ENCODE assay signal across 25 cellular contexts in genomic region chr5:61816146-61816545, GRCh38.
A peak's percentile ranks its signal among the peaks of the same experiment; 100 is the strongest.
DNase-seq lines count a peak whose midpoint lies in the region; ATAC-seq and TF ChIP-seq lines count a peak whose summit lies in the region.
"Had no signal": no experiment of that assay in that cellular context is flagged by ENCODE, and none has a peak within 500 bp of the region (broad histone marks: within the 10 kb centered on the region; RNA-seq: fewer than 3 reads in every experiment).

No MANE protein-coding gene starts in this region.

- no peak overlapping the region for H2BK120ac ChIP-seq in neuronal stem cell (ENCODE audit: low read depth, low read length)

- no peak overlapping the region for H3K4me3 Mint-ChIP-seq in activated T-cell treated with anti-CD3 and anti-CD28 coated beads, Interleukin-2, amount 50 U/mL, for 72 hours
- H3K4me3 Mint-ChIP-seq: B cell; CD4-positive, alpha-beta memory T cell; CD4-positive, CD25-positive, alpha-beta regulatory T cell; CD8-positive, alpha-beta memory T cell had no signal

- no peak overlapping the region for H3K4me3 ChIP-seq in H7 (ENCODE audit: insufficient read depth, low read depth, low read length)
- H3K4me3 ChIP-seq in esophagus muscularis mucosa = no peak overlapping the region
- H3K4me3 ChIP-seq in neural cell (ENCODE audit: low read length) = no peak overlapping the region
- no peak overlapping the region for H3K4me3 ChIP-seq in neuronal stem cell (ENCODE audit: low read length in 2 of 2)
- H3K4me3 ChIP-seq: A549; BLaER1 treated with 17β-estradiol and CSF1 and Interleukin-3, amounts not matched to agents 10 nM and 100 nM; GM12878 had no signal

- no peak overlapping the region for H3K4me2 ChIP-seq in neural cell (ENCODE audit: low read length)
- no peak overlapping the region for H3K4me2 ChIP-seq in neuronal stem cell (ENCODE audit: insufficient read depth, low read length, poor library complexity, severe bottlenecking)
- H3K4me2 ChIP-seq: A549; BLaER1 treated with 17β-estradiol and CSF1 and Interleukin-3, amounts not matched to agents 10 nM and 100 nM had no signal

- H2AK5ac ChIP-seq in neuronal stem cell (ENCODE audit: low read depth, low read length) = no peak overlapping the region

- H3K27ac ChIP-seq in esophagus muscularis mucosa (replicated peaks in 1 of 4) (no peak overlapping the region), neural cell (ENCODE audit: low read length) (peak overlapping the region; percentile 79), neuronal stem cell (replicated peaks; ENCODE audit: low read length) (no peak overlapping the region)
- H3K27ac ChIP-seq: A549; BLaER1 treated with 17β-estradiol and CSF1 and Interleukin-3, amounts not matched to agents 10 nM and 100 nM; C4-2B had no signal

- H3K14ac ChIP-seq in neuronal stem cell (ENCODE audit: low read length) = no peak overlapping the region

- H3F3A ChIP-seq in neural cell (ENCODE audit: insufficient read depth, low read length, poor library complexity, severe bottlenecking) = no peaks in the 10 kb centered on the region

- H3K36me3 ChIP-seq in H7 (replicated peaks; ENCODE audit: control insufficient read depth, insufficient read depth, low read length) (no peaks in the 10 kb centered on the region), esophagus muscularis mucosa (no peaks in the 10 kb centered on the region), neural cell (ENCODE audit: insufficient read depth, low read length) (no peaks in the 10 kb centered on the region), neuronal stem cell (replicated peaks in 1 of 2; ENCODE audit: control insufficient read depth in 2 of 2, insufficient read depth in 2 of 2, low read length in 2 of 2) (no peaks in the 10 kb centered on the region)
- H3K36me3 ChIP-seq: BLaER1 treated with 17β-estradiol and CSF1 and Interleukin-3, amounts not matched to agents 10 nM and 100 nM had no signal

- no peak for ATAC-seq in activated T-cell treated with anti-CD3 and anti-CD28 coated beads, Interleukin-2, amount 50 U/mL, for 72 hours (replicated peaks in 1 of 2)
- ATAC-seq: A549, GM12878 had no signal

- intact Hi-C loops in esophagus muscularis mucosa (cut with DNase I) = loop anchor here (10.0 kb wide), 1 partner anchor 141 kb away; no protein-coding TSS in a partner anchor

- H3K4ac ChIP-seq in neuronal stem cell (ENCODE audit: low read length) = no peak overlapping the region

- H3K4me1 ChIP-seq in esophagus muscularis mucosa (peaks cover 0 to 14% (median 6%) of the 10 kb centered on the region in 4 donors), neuronal stem cell (ENCODE audit: control insufficient read depth in 2 of 2, insufficient read depth in 1 of 2, low read depth in 1 of 2, low read length in 2 of 2) (peaks cover 4 to 19% of the 10 kb centered on the region in 2 donors)

- H2BK12ac ChIP-seq in neuronal stem cell (ENCODE audit: low read length) = no peak overlapping the region

- H4K91ac ChIP-seq in neuronal stem cell (ENCODE audit: low read depth, low read length, poor library complexity) = no peak overlapping the region

- no peaks in the 10 kb centered on the region for H3K9me2 ChIP-seq in neural cell (ENCODE audit: insufficient read depth, low read length)

- no peaks in the 10 kb centered on the region for H4K20me1 ChIP-seq in neural cell (ENCODE audit: insufficient read depth)
- H4K20me1 ChIP-seq: BLaER1 treated with 17β-estradiol and CSF1 and Interleukin-3, amounts not matched to agents 10 nM and 100 nM had no signal

- H3K36me3 Mint-ChIP-seq in activated T-cell treated with anti-CD3 and anti-CD28 coated beads, Interleukin-2, amount 50 U/mL, for 72 hours (ENCODE audit: insufficient read depth in 2 of 2) = no peaks in the 10 kb centered on the region
- H3K36me3 Mint-ChIP-seq: CD4-positive, alpha-beta memory T cell; CD4-positive, CD25-positive, alpha-beta regulatory T cell; CD8-positive, alpha-beta memory T cell had no signal

- H3K27me3 Mint-ChIP-seq in activated T-cell treated with anti-CD3 and anti-CD28 coated beads, Interleukin-2, amount 50 U/mL, for 72 hours (ENCODE audit: low read depth) = peaks cover 10% of the 10 kb centered on the region
- H3K27me3 Mint-ChIP-seq: CD4-positive, alpha-beta memory T cell had no signal

- H3K27me3 ChIP-seq in H7 (ENCODE audit: control insufficient read depth, insufficient read depth, low read length) = no peaks in the 10 kb centered on the region
- H3K27me3 ChIP-seq in esophagus muscularis mucosa = no peaks in the 10 kb centered on the region
- H3K27me3 ChIP-seq in neural cell (ENCODE audit: insufficient read depth, low read depth, low read length) = no peaks in the 10 kb centered on the region
- no peaks in the 10 kb centered on the region for H3K27me3 ChIP-seq in neuronal stem cell (ENCODE audit: control insufficient read depth in 3 of 3, insufficient read depth in 3 of 3, low read depth in 1 of 3, low read length in 3 of 3)
- H3K27me3 ChIP-seq: BLaER1 treated with 17β-estradiol and CSF1 and Interleukin-3, amounts not matched to agents 10 nM and 100 nM had no signal

- H2BK5ac ChIP-seq in neuronal stem cell (ENCODE audit: low read length) = no peak overlapping the region

- H3K27ac Mint-ChIP-seq in activated T-cell treated with anti-CD3 and anti-CD28 coated beads, Interleukin-2, amount 50 U/mL, for 72 hours = no peak overlapping the region
- H3K27ac Mint-ChIP-seq: B cell; CD4-positive, alpha-beta memory T cell; CD4-positive, CD25-positive, alpha-beta regulatory T cell; CD8-positive, alpha-beta memory T cell had no signal

- TF ChIP-seq CTCF in esophagus muscularis mucosa (IDR thresholded peaks at IDR 0.05) (no peak), neural cell (IDR thresholded peaks at IDR 0.05; ENCODE audit: poor library complexity, severe bottlenecking) (no peak)

- no peak overlapping the region for H3K9ac ChIP-seq in neural cell (ENCODE audit: low read length)
- no peak overlapping the region for H3K9ac ChIP-seq in neuronal stem cell (ENCODE audit: low read depth, low read length, poor library complexity)
- H3K9ac ChIP-seq: BLaER1 treated with 17β-estradiol and CSF1 and Interleukin-3, amounts not matched to agents 10 nM and 100 nM had no signal

- no peak overlapping the region for H3K18ac ChIP-seq in neuronal stem cell (ENCODE audit: low read length)

- TF ChIP-seq POLR2A in esophagus muscularis mucosa (IDR thresholded peaks at IDR 0.05; ENCODE audit: low read depth) = no peak

- H2AFZ ChIP-seq in neural cell (ENCODE audit: low read depth, low read length) (no peak overlapping the region), neuronal stem cell (ENCODE audit: low read length) (peak overlapping the region; percentile 58)

- TF ChIP-seq EP300 in esophagus muscularis mucosa (IDR thresholded peaks at IDR 0.05) (no peak), neural cell (conservative IDR thresholded peaks at IDR 0.05; ENCODE audit: poor library complexity, severe bottlenecking) (no peak)

- 78% methylated on average over 9 of the region's 9 CpGs for WGBS in esophagus muscularis mucosa
- no CpG with 5 or more reads among the region's 9 CpGs for WGBS in neuronal stem cell (ENCODE audit: extremely low coverage in 2 of 2, insufficient read length in 2 of 2, insufficient replicate concordance in 1 of 2), 2 donors

- no peak overlapping the region for H3K23ac ChIP-seq in neuronal stem cell (ENCODE audit: low read depth, low read length, poor library complexity)

- H4K8ac ChIP-seq in neuronal stem cell (ENCODE audit: low read depth, low read length) = no peak overlapping the region

- DNase-seq in H7 (peak; percentile 5), esophagus muscularis mucosa (ENCODE audit: extremely low spot score) (peak; percentile 57), neuronal stem cell (ENCODE audit: low spot score) (no peak), NCI-H774 (lab: John Stamatoyannopoulos, UW) (no peak), cerebellar nuclear complex (lab: John Stamatoyannopoulos, UW) (no peak)
- DNase-seq in activated T-cell treated with anti-CD3 and anti-CD28 coated beads, Interleukin-2, amount 50 U/mL, for 72 hours = no peak
- DNase-seq in stimulated activated CD4-positive, alpha-beta T cell treated with anti-CD3 and anti-CD28 coated beads, Interleukin-4, amount 100 ng/mL, for 24 hours = no peak
- DNase-seq: 8988T; AML-193; CD4-positive, alpha-beta memory T cell; CD4-positive, CD25-positive, alpha-beta regulatory T cell; CD8-positive, alpha-beta memory T cell; COR-L47; DMS 273 treated with DMSO at 0.1 percent for 48 hours; DMS153; DMS79; DND-41; EL; GDM1 had no signal

- H3K79me2 ChIP-seq in neural cell (replicated peaks; ENCODE audit: insufficient read depth, low read length) = no peaks in the 10 kb centered on the region

- no peak overlapping the region for H2BK15ac ChIP-seq in neuronal stem cell (ENCODE audit: low read length)

- no peaks in the 10 kb centered on the region for H3K4me1 Mint-ChIP-seq in activated T-cell treated with anti-CD3 and anti-CD28 coated beads, Interleukin-2, amount 50 U/mL, for 72 hours (ENCODE audit: low read depth)
- H3K4me1 Mint-ChIP-seq: B cell; CD4-positive, alpha-beta memory T cell; CD4-positive, CD25-positive, alpha-beta regulatory T cell; CD8-positive, alpha-beta memory T cell had no signal

- H3K79me1 ChIP-seq in neuronal stem cell (ENCODE audit: low read depth, low read length) = no peaks in the 10 kb centered on the region

- H3K9me3 ChIP-seq in esophagus muscularis mucosa (no peaks in the 10 kb centered on the region), neural cell (ENCODE audit: low read length) (no peaks in the 10 kb centered on the region), neuronal stem cell (replicated peaks in 1 of 2; ENCODE audit: control insufficient read depth in 2 of 2, insufficient read depth in 1 of 2, low read depth in 1 of 2, low read length in 2 of 2) (peaks cover 0 to 17% of the 10 kb centered on the region in 2 donors)

- peaks cover 0 to 2% of the 10 kb centered on the region in 2 donors for H3K9me3 Mint-ChIP-seq in activated T-cell treated with anti-CD3 and anti-CD28 coated beads, Interleukin-2, amount 50 U/mL, for 72 hours

- no peak for TF ChIP-seq RAD21 in neural cell (conservative IDR thresholded peaks at IDR 0.05)

TF ChIP-seq in neural cell, 6 proteins besides CTCF, POLR2A, EP300 and RAD21 (continues in another document):
- TF ChIP-seq POLR2AphosphoS5 (IDR thresholded peaks at IDR 0.05) = no peak

Comparison
In these comparisons a context has a peak if more than half of its experiments do, and no peak if none do; other contexts are left out.
1. DNase-seq: peak in H7 (single experiment) and esophagus muscularis mucosa (single experiment); none in neuronal stem cell (single experiment), NCI-H774 (single experiment), activated T-cell treated with anti-CD3 and anti-CD28 coated beads, Interleukin-2, amount 50 U/mL, for 72 hours (0 of 2), cerebellar nuclear complex (0 of 2) and stimulated activated CD4-positive, alpha-beta T cell treated with anti-CD3 and anti-CD28 coated beads, Interleukin-4, amount 100 ng/mL, for 24 hours (single experiment).